Comparison of ENCODE assay signal across 2 cellular contexts in the genomic region with DNA sequence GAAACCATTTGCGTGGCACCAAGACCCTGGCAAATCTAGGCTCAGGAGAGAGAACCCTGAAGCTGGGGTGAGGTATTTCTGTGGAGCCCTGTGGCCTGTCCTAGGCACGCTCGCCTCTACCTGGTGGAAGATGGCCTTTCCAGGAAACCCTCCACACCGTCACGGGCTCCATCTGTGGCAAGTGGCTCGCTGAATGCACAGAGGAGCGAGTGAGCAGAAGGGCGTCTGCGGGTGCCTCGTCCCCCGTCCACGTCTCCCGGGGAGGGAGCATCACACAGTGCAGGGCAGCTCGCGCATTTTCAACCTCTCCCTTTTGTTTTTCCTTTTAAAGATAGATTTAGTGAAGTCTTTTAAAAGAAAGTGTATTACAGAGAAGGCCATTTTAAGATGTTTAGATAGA.
A peak's percentile ranks its signal among the peaks of the same experiment; 100 is the strongest.
TF ChIP-seq lines count a peak whose summit lies in the region.

No MANE protein-coding gene starts in this region.

TF ChIP-seq in HepG2, 621 proteins besides CTCF, POLR2A, EP300 and RAD21:
- no peak for TF ChIP-seq ZNF44 (CRISPR knock-in tag; IDR thresholded peaks at IDR 0.05)
- TF ChIP-seq, protein P1, sequence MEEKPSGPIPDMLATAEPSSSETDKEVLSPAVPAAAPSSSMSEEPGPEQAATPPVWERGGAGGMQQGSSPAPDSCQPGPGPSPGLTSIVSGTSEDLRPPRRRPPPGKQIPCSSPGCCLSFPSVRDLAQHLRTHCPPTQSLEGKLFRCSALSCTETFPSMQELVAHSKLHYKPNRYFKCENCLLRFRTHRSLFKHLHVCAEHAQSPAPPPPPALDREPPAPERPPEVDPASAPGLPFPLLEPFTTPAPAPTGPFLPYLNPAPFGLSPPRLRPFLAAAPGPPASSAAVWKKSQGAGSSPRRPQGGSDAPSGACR (CRISPR knock-in tag; IDR thresholded peaks at IDR 0.05): 0 out of 2 replicates have a peak, but pooled peaks have one; percentile 41
- TF ChIP-seq ARID2 (CRISPR knock-in tag; IDR thresholded peaks at IDR 0.05; ENCODE audit: borderline replicate concordance): no peak

TF ChIP-seq in GM12891, 5 proteins besides CTCF, POLR2A, EP300 and RAD21:
- no peak for TF ChIP-seq SPI1 (IDR thresholded peaks at IDR 0.05; ENCODE audit: low read depth, low read length)
- TF ChIP-seq PAX5 (IDR thresholded peaks at IDR 0.05; ENCODE audit: insufficient read depth, low read length, severe bottlenecking): no peak
- no peak for TF ChIP-seq POLR2AphosphoS5 (IDR thresholded peaks at IDR 0.05; ENCODE audit: low read depth, low read length)
- TF ChIP-seq TAF1 (IDR thresholded peaks at IDR 0.05; ENCODE audit: low read depth, low read length): no peak
- TF ChIP-seq POU2F2 (IDR thresholded peaks at IDR 0.05; ENCODE audit: low read depth, low read length): no peak
